In genomic region chr7:100358027-100358856, GRCh38 we compare ENCODE assay signal across 8 cellular contexts. TPM values are rescaled to one million over a fixed set of nuclear protein-coding genes. Genes with fewer than 3 reads are reported as not detected.
DNase-seq lines count a peak whose midpoint lies in the region; ATAC-seq and TF ChIP-seq lines count a peak whose summit lies in the region.
"Had no signal": no experiment of that assay in that cellular context is flagged by ENCODE, and none has a peak within 500 bp of the region (broad histone marks: within the 10 kb centered on the region; RNA-seq: fewer than 3 reads in every experiment).

Gene PILRB, plus strand, starts transcription at chr7:100358117. Its CDS starts 186 bp downstream, at chr7:100358303.

- H3K27ac Mint-ChIP-seq in activated CD4-positive, alpha-beta memory T cell treated with anti-CD3 and anti-CD28 coated beads for 36 hours = no peak within 1 kb of the TSS

- H3K4me3 ChIP-seq in hepatocyte (no peak within 1 kb of the TSS), stomach (no peak within 1 kb of the TSS)

- TF ChIP-seq POLR2A in stomach (IDR thresholded peaks at IDR 0.05) = no peak

- H3K27ac ChIP-seq in hepatocyte = no peak within 1 kb of the TSS
- H3K27ac ChIP-seq in stomach = peak within 1 kb of the TSS in 2 of 5 donors; percentile 14 to 47

- H3K27me3 Mint-ChIP-seq in activated CD4-positive, alpha-beta memory T cell treated with anti-CD3 and anti-CD28 coated beads for 36 hours = no peaks in the 10 kb centered on the region

- intact Hi-C loops in activated CD4-positive, alpha-beta memory T cell treated with anti-CD3 and anti-CD28 coated beads for 36 hours (cut with micrococcal nuclease) = no loop called here
- intact Hi-C loops in stomach (cut with DNase I; ENCODE audit: low total_unique reads) = loop anchor here (10.0 kb wide), 1 partner anchor 57 kb away; no protein-coding TSS in a partner anchor

- no peaks in the 10 kb centered on the region for H3K36me3 ChIP-seq in hepatocyte (replicated peaks; ENCODE audit: insufficient read depth, low read depth)
- H3K36me3 ChIP-seq in stomach = peaks cover 72 to 100% (median 100%) of the 10 kb centered on the region in 4 donors

- no peaks in the 10 kb centered on the region for H3K9me3 Mint-ChIP-seq in activated CD4-positive, alpha-beta memory T cell treated with anti-CD3 and anti-CD28 coated beads for 36 hours

- 86% methylated on average over 10 of the region's 11 CpGs for WGBS in hepatocyte (ENCODE audit: low lambda C conversion rate, missing lambda C conversion rate)
- 70 to 77% (median 75%) methylated on average over 8 to 11 of the region's 11 CpGs for WGBS in stomach, 5 donors

- no peaks in the 10 kb centered on the region for H3K79me2 ChIP-seq in hepatocyte

- H3K4me1 Mint-ChIP-seq in activated CD4-positive, alpha-beta memory T cell treated with anti-CD3 and anti-CD28 coated beads for 36 hours (ENCODE audit: low read depth) = peaks cover 9% of the 10 kb centered on the region

- CTCF ChIA-PET in activated CD4-positive, alpha-beta memory T cell treated with anti-CD3 and anti-CD28 coated beads for 36 hours (lab: Charles Lee) = interaction anchor here (1.2 kb wide), 1 partner anchor 50 kb away, joined by 6 read pairs; no protein-coding TSS in a partner anchor

- ATAC-seq in GM21825 (IDR thresholded peaks at IDR 0.05; ENCODE audit: unreplicated experiment) (peak; percentile 59), GM18519 (IDR thresholded peaks at IDR 0.05; ENCODE audit: low FRiP score, unreplicated experiment) (no peak), GM19455 (IDR thresholded peaks at IDR 0.05; ENCODE audit: unreplicated experiment) (no peak)

- H3K4me1 ChIP-seq in hepatocyte (ENCODE audit: insufficient read depth) = no peaks in the 10 kb centered on the region
- no peaks in the 10 kb centered on the region for H3K4me1 ChIP-seq in stomach

- H4K20me1 ChIP-seq in hepatocyte (ENCODE audit: insufficient read depth, poor library complexity, severe bottlenecking) = no peaks in the 10 kb centered on the region

- no peaks in the 10 kb centered on the region for H3K9me3 ChIP-seq in hepatocyte (ENCODE audit: low read depth)
- H3K9me3 ChIP-seq in stomach = no peaks in the 10 kb centered on the region

- no peak within 1 kb of the TSS for H3K4me2 ChIP-seq in hepatocyte

- H3K27me3 ChIP-seq in hepatocyte (no peaks in the 10 kb centered on the region), stomach (no peaks in the 10 kb centered on the region)

- DNase-seq in activated CD4-positive, alpha-beta memory T cell treated with anti-CD3 and anti-CD28 coated beads for 36 hours = no peak
- no peak for DNase-seq in hepatocyte (ENCODE audit: low spot score)
- DNase-seq in stomach = no peak
- no peak for DNase-seq in NCI-H2029 treated with DMSO at 0.1 percent for 48 hours (lab: John Stamatoyannopoulos, UW)
- DNase-seq: OCI-M1 had no signal

- peaks cover 60% of the 10 kb centered on the region for H3K36me3 Mint-ChIP-seq in activated CD4-positive, alpha-beta memory T cell treated with anti-CD3 and anti-CD28 coated beads for 36 hours

- TF ChIP-seq EP300 in stomach (IDR thresholded peaks at IDR 0.05) = no peak

- no peak within 1 kb of the TSS for H3K4me3 Mint-ChIP-seq in activated CD4-positive, alpha-beta memory T cell treated with anti-CD3 and anti-CD28 coated beads for 36 hours

- TF ChIP-seq CTCF in hepatocyte (IDR thresholded peaks at IDR 0.05; ENCODE audit: poor library complexity) (no peak), stomach (IDR thresholded peaks at IDR 0.05) (no peak)

- H2AFZ ChIP-seq in hepatocyte = no peak within 1 kb of the TSS

- POLR2A ChIA-PET in activated CD4-positive, alpha-beta memory T cell treated with anti-CD3 and anti-CD28 coated beads for 36 hours (lab: Charles Lee) = interaction anchor here (0.7 kb wide), 1 partner anchor 13 kb away, joined by 4 read pairs; no protein-coding TSS in a partner anchor

- H3K9me2 ChIP-seq in hepatocyte (replicated peaks; ENCODE audit: insufficient read depth) = no peaks in the 10 kb centered on the region

RNA-seq across cellular contexts. Expression of gene PILRB, which starts in this region (rescaled TPM):
- 10 to 100 TPM; 27.4 to 30.2 TPM for total RNA-seq in activated CD4-positive, alpha-beta memory T cell treated with anti-CD3 and anti-CD28 coated beads for 36 hours
- total RNA-seq in hepatocyte = 17.8 and 33.2 TPM in 2 replicates
- 37.4 and 63.4 TPM in 2 replicates for polyA plus RNA-seq in hepatocyte
- 100 to 1,000 TPM in 2 of 5 donors, 10 to 100 TPM in 3; 18.5 to 141 (median 61.3) TPM for total RNA-seq in stomach
- polyA plus RNA-seq in stomach = 10 to 100 TPM; 16.8 to 82.3 (median 20.7) TPM
